1 cellular context compared by ENCODE assay signal in the genomic region with DNA sequence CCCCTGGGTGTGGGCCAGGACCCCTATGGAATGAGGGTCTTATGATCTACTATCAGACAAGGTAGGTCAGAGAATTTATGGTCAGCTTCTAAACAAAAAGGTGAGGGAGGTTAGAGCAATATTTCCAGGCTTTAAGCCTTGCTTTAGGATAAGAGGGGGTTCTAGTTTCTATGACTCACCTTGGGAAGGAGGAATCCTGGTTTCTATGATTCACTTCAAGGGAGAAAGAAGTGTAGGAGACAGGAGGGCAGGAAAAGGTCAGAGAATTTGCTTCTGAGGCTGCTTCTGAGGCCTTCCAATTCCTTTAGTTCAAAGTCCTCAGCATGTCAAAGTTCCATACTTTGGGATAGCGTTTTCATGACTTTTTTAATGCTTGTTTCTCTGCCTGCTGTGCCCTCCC.
TF ChIP-seq lines count a peak whose summit lies in the region.

No MANE protein-coding gene starts in this region.

TF ChIP-seq in endothelial cell of umbilical vein, 7 proteins besides CTCF, POLR2A, EP300 and RAD21 (continued from another document):
- TF ChIP-seq FOS (IDR thresholded peaks at IDR 0.05; ENCODE audit: borderline replicate concordance, insufficient read depth, low read length) (peak; percentile 64), EZH2 (IDR thresholded peaks at IDR 0.05; ENCODE audit: borderline replicate concordance, low read depth, low read length, severe bottlenecking) (no peak), JUN (IDR thresholded peaks at IDR 0.05; ENCODE audit: borderline replicate concordance, insufficient read depth, insufficient read length, low read depth) (no peak)
